Comparison of ENCODE assay signal across 26 cellular contexts in genomic region chr4:111945014-111945413, GRCh38.
DNase-seq lines count a peak whose midpoint lies in the region; ATAC-seq and TF ChIP-seq lines count a peak whose summit lies in the region.
"Had no signal": no experiment of that assay in that cellular context is flagged by ENCODE, and none has a peak within 500 bp of the region (broad histone marks: within the 10 kb centered on the region; RNA-seq: fewer than 3 reads in every experiment).

No MANE protein-coding gene starts in this region.

- peaks cover 8% of the 10 kb centered on the region for H3K9me3 Mint-ChIP-seq in WTC11

- H3K4me3 ChIP-seq in hepatocyte = no peak overlapping the region
- H3K4me3 ChIP-seq: dorsolateral prefrontal cortex, gastroesophageal sphincter, mucosa of descending colon, skin epidermis, thoracic aorta had no signal

- H3K27ac ChIP-seq in hepatocyte = no peak overlapping the region
- H3K27ac ChIP-seq: C4-2B, dorsolateral prefrontal cortex, gastroesophageal sphincter, skin epidermis, thoracic aorta, WERI-Rb-1 had no signal

- H3K27ac Mint-ChIP-seq in WTC11 = no peak overlapping the region
- H3K27ac Mint-ChIP-seq: progenitor cell of endocrine pancreas had no signal

- H3K9me3 ChIP-seq in hepatocyte (ENCODE audit: low read depth) = no peaks in the 10 kb centered on the region
- H3K9me3 ChIP-seq: mucosa of descending colon, thoracic aorta had no signal

- no peaks in the 10 kb centered on the region for H3K36me3 ChIP-seq in hepatocyte (replicated peaks; ENCODE audit: insufficient read depth, low read depth)
- H3K36me3 ChIP-seq: gastroesophageal sphincter, thoracic aorta, WERI-Rb-1 had no signal

- H3K4me1 ChIP-seq in hepatocyte (ENCODE audit: insufficient read depth) = no peaks in the 10 kb centered on the region
- H3K4me1 ChIP-seq: gastroesophageal sphincter had no signal

- no peaks in the 10 kb centered on the region for H4K20me1 ChIP-seq in hepatocyte (ENCODE audit: insufficient read depth, poor library complexity, severe bottlenecking)

- no peaks in the 10 kb centered on the region; the same call in 1 of the 2 replicates for H3K27me3 Mint-ChIP-seq in WTC11 (ENCODE audit: low read depth)
- H3K27me3 Mint-ChIP-seq: progenitor cell of endocrine pancreas had no signal

- no peak overlapping the region for H3K4me3 Mint-ChIP-seq in WTC11
- H3K4me3 Mint-ChIP-seq: neural crest cell had no signal

- peaks cover 7% of the 10 kb centered on the region for H3K4me1 Mint-ChIP-seq in WTC11
- H3K4me1 Mint-ChIP-seq: neural crest cell had no signal

- H2AFZ ChIP-seq in hepatocyte = no peak overlapping the region

- H3K4me2 ChIP-seq in hepatocyte = no peak overlapping the region

- WGBS in hepatocyte (ENCODE audit: low lambda C conversion rate, missing lambda C conversion rate) = 57% methylated on average over 1 of the region's 1 CpG

- no peaks in the 10 kb centered on the region for H3K9me2 ChIP-seq in hepatocyte (replicated peaks; ENCODE audit: insufficient read depth)

- TF ChIP-seq CTCF in WTC11 (IDR thresholded peaks at IDR 0.05) (no peak), hepatocyte (IDR thresholded peaks at IDR 0.05; ENCODE audit: poor library complexity) (no peak)

- CTCF ChIA-PET in WTC11 (lab: Charles Lee) = interaction anchor here (1.1 to 4.6 kb wide), 8 partner anchors 18 to 579 kb away, joined by 3 to 77 read pairs (median 6); no protein-coding TSS in a partner anchor

- H3K79me2 ChIP-seq in hepatocyte = no peaks in the 10 kb centered on the region

- ATAC-seq in WTC11 (peak; percentile 58), HG03039 (IDR thresholded peaks at IDR 0.05; ENCODE audit: unreplicated experiment) (no peak), GM21723 (IDR thresholded peaks at IDR 0.05; ENCODE audit: unreplicated experiment) (no peak), HG02798 (IDR thresholded peaks at IDR 0.05; ENCODE audit: poor library complexity, unreplicated experiment) (no peak)
- ATAC-seq: gastroesophageal sphincter, mucosa of descending colon had no signal

- H3K27me3 ChIP-seq in hepatocyte = no peaks in the 10 kb centered on the region
- H3K27me3 ChIP-seq: gastroesophageal sphincter had no signal

- H3K36me3 Mint-ChIP-seq in WTC11 = no peaks in the 10 kb centered on the region

- DNase-seq in AG20443 (ENCODE audit: low spot score) = peak; percentile 29
- peak; percentile 70 for DNase-seq in NCI-H82 treated with DMSO at 0.1 percent for 48 hours (lab: John Stamatoyannopoulos, UW; ENCODE audit: unreplicated experiment)
- no peak for DNase-seq in WTC11 (ENCODE audit: low spot score)
- peak; percentile 16 for DNase-seq in hepatocyte (ENCODE audit: low spot score)
- no peak for DNase-seq in NCI-H2107 (lab: John Stamatoyannopoulos, UW)
- DNase-seq: activated effector memory CD4-positive, alpha-beta T cell treated with Interleukin-2 at 50 U/mL for 16 hours; dorsolateral prefrontal cortex; GDM1; GOT3; mucosa of descending colon; NCI-H1417; NCI-H2171; NCI-H526; SHP77; stimulated activated CD4-positive, alpha-beta T cell treated with anti-CD3 and anti-CD28 coated beads, Interleukin-2, amount 100 ng/mL, for 24 hours; stimulated activated naive CD4-positive, alpha-beta T cell; WERI-Rb-1 had no signal

- POLR2A ChIA-PET in WTC11 (lab: Charles Lee) = no interaction called here

TF ChIP-seq in WTC11, 78 proteins besides CTCF, POLR2A, EP300 and RAD21:
- no peak for TF ChIP-seq E2F5 (CRISPR knock-in tag; IDR thresholded peaks at IDR 0.05)
- no peak for TF ChIP-seq FOXJ3 (CRISPR knock-in tag; IDR thresholded peaks at IDR 0.05; ENCODE audit: borderline replicate concordance)
- TF ChIP-seq PRDM15 (CRISPR knock-in tag; IDR thresholded peaks at IDR 0.05) = no peak
- TF ChIP-seq IRF2 (CRISPR knock-in tag; IDR thresholded peaks at IDR 0.05; ENCODE audit: borderline replicate concordance, low read depth) = no peak
- TF ChIP-seq GTF2I (CRISPR knock-in tag; conservative IDR thresholded peaks at IDR 0.05) = no peak
- TF ChIP-seq, protein P1, sequence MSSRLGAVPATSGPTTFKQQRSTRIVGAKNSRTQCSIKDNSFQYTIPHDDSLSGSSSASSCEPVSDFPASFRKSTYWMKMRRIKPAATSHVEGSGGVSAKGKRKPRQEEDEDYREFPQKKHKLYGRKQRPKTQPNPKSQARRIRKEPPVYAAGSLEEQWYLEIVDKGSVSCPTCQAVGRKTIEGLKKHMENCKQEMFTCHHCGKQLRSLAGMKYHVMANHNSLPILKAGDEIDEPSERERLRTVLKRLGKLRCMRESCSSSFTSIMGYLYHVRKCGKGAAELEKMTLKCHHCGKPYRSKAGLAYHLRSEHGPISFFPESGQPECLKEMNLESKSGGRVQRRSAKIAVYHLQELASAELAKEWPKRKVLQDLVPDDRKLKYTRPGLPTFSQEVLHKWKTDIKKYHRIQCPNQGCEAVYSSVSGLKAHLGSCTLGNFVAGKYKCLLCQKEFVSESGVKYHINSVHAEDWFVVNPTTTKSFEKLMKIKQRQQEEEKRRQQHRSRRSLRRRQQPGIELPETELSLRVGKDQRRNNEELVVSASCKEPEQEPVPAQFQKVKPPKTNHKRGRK (CRISPR knock-in tag; IDR thresholded peaks at IDR 0.05; ENCODE audit: borderline replicate concordance) = no peak
- TF ChIP-seq NFE2L1 (CRISPR knock-in tag; IDR thresholded peaks at IDR 0.05) = no peak
- no peak for TF ChIP-seq ATF6 (CRISPR knock-in tag; IDR thresholded peaks at IDR 0.05)

Comparison
In these comparisons a context has a peak if more than half of its experiments do, and no peak if none do; other contexts are left out.
1. DNase-seq: peak in AG20443 (single experiment), NCI-H82 treated with DMSO at 0.1 percent for 48 hours (single experiment) and hepatocyte (single experiment); none in WTC11 (single experiment) and NCI-H2107 (single experiment).